In the genomic region with DNA sequence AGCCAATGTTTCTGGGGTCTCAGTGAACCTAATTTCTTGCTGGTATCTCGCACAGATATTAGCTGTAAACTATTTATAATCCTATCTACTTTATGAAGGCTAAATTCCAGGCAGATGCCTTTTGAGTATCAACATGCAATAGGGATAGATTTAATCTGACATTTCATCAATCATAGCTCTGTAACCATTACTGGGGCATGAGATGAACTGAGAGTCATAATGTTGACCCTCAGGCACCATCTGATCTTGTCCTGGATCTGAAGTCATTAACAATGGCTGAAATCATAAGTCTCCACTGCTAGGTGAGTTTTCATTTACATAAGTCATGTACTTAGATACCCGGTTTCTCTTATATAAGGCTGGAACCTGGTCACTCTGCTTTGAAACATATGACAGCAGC, we compare ENCODE assay signal across 1 cellular context.
TF ChIP-seq lines count a peak whose summit lies in the region.

No MANE protein-coding gene starts in this region.

TF ChIP-seq in SK-N-SH treated with all-trans-retinoic acid at 6 μM for 48 hours, 23 proteins besides CTCF, POLR2A, EP300 and RAD21 (continued from another document):
- TF ChIP-seq POU6F1 (CRISPR knock-in tag; IDR thresholded peaks at IDR 0.05; ENCODE audit: borderline replicate concordance, low read depth) = no peak
- TF ChIP-seq CSRNP3 (CRISPR knock-in tag; IDR thresholded peaks at IDR 0.05) = no peak
- TF ChIP-seq, protein P1, sequence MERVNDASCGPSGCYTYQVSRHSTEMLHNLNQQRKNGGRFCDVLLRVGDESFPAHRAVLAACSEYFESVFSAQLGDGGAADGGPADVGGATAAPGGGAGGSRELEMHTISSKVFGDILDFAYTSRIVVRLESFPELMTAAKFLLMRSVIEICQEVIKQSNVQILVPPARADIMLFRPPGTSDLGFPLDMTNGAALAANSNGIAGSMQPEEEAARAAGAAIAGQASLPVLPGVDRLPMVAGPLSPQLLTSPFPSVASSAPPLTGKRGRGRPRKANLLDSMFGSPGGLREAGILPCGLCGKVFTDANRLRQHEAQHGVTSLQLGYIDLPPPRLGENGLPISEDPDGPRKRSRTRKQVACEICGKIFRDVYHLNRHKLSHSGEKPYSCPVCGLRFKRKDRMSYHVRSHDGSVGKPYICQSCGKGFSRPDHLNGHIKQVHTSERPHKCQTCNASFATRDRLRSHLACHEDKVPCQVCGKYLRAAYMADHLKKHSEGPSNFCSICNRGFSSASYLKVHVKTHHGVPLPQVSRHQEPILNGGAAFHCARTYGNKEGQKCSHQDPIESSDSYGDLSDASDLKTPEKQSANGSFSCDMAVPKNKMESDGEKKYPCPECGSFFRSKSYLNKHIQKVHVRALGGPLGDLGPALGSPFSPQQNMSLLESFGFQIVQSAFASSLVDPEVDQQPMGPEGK (CRISPR knock-in tag; IDR thresholded peaks at IDR 0.05; ENCODE audit: borderline replicate concordance) = no peak
